20 cellular contexts compared by ENCODE assay signal in the genomic region with DNA sequence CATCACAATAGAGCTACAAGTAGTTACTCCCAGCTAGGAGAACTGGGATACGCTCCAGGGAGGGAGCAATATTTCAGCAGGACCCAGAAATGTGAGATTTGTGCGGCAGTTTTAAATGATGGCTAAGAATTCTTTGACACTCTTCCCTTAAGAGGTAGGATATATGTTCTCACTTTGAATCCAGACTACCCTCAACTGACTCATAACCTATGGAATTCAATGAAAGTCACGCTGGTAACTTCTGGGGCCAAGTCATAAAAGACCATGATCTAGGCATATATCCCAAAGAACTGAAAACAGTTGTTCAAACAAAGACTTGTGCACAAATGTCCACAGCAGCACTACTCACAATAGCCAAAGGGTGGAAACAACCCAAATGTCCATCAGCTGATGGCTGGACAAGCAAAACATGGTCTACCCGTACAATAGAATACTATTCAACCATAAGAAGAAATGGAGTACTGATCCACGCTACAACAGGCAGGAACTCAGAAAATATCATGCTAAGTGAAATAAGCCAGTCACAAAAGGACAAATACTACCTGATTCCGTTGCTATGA.
A peak's percentile ranks its signal among the peaks of the same experiment; 100 is the strongest.
DNase-seq lines count a peak whose midpoint lies in the region; ATAC-seq, FAIRE-seq and TF ChIP-seq lines count a peak whose summit lies in the region.
"Had no signal": no experiment of that assay in that cellular context is flagged by ENCODE, and none has a peak within 500 bp of the region (broad histone marks: within the 10 kb centered on the region; RNA-seq: fewer than 3 reads in every experiment).

No MANE protein-coding gene starts in this region.

- in situ Hi-C loops in astrocyte of the spinal cord (cut with HindIII; ENCODE audit: low sequenced_read_pairs), result no loop called here

- ATAC-seq in HG02840 (IDR thresholded peaks at IDR 0.05; ENCODE audit: low FRiP score, unreplicated experiment), result no peak
- ATAC-seq: activated T-cell treated with anti-CD3 and anti-CD28 coated beads, Interleukin-2, amount 50 U/mL, for 4 hours; effector memory CD8-positive, alpha-beta T cell; GM23338; T-cell had no signal

- H3K4me3 ChIP-seq in astrocyte of the spinal cord (ENCODE audit: low read depth, low read length), result no peak overlapping the region
- H3K4me3 ChIP-seq: BLaER1 treated with 17β-estradiol and CSF1 and Interleukin-3, amounts not matched to agents 10 nM and 100 nM; GM23338; transverse colon had no signal

- TF ChIP-seq CTCF in astrocyte of the spinal cord (IDR thresholded peaks at IDR 0.05; ENCODE audit: low read depth, low read length), result no peak

- DNase-seq in HTR-8/SVneo (ENCODE audit: insufficient read length, low spot score), result peak; percentile 3
- DNase-seq in astrocyte of the spinal cord (ENCODE audit: low read depth, low spot score), result peak; percentile 64
- DNase-seq in globus pallidus (ENCODE audit: low spot score), result peak; percentile 76
- DNase-seq in superior temporal gyrus (ENCODE audit: extremely low spot score), result peak; percentile 53
- no peak for DNase-seq in cerebellar cortex (ENCODE audit: low spot score)
- no peak for DNase-seq in stimulated activated CD4-positive, alpha-beta T cell treated with anti-CD3 and anti-CD28 coated beads, Interleukin-4, amount 100 ng/mL, for 1 hour
- DNase-seq: activated CD4-positive, alpha-beta memory T cell treated with anti-CD3 and anti-CD28 coated beads for 36 hours; activated T-cell treated with anti-CD3 and anti-CD28 coated beads, Interleukin-2, amount 50 U/mL, for 4 hours; effector memory CD8-positive, alpha-beta T cell; KBM-7; NCI-H1105; NCI-H82; RPMI8226; small intestine; T-cell; transverse colon had no signal

- FAIRE-seq in HTR-8/SVneo (lab: Jason Lieb, UNC), result no peak
- FAIRE-seq: frontal cortex, small intestine had no signal

Comparison
In these comparisons a context has a peak if more than half of its experiments do, and no peak if none do; other contexts are left out.
1. DNase-seq: peak in HTR-8/SVneo (single experiment), astrocyte of the spinal cord (single experiment), globus pallidus (single experiment) and superior temporal gyrus (single experiment); none in cerebellar cortex (single experiment) and stimulated activated CD4-positive, alpha-beta T cell treated with anti-CD3 and anti-CD28 coated beads, Interleukin-4, amount 100 ng/mL, for 1 hour (single experiment).